In the genomic region with DNA sequence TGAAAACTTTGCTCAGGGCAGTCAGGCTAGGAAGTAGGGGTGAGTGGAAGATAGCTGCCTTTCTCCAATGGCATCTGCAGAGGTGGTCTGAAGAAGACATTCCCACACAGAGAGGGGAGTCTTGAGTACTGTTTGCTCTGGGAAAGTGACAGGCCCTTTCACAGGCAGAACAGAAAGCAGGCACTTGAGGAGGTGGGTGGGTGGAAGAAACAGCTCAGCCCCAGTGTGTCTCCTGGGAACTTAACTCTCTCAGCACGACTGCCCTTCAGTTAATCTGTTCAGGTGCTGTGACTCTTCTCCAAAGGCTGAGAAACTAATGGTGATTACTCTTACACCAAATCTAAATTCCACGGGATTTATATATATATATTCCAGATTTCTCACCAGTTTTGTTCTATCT, we compare ENCODE assay signal across 23 cellular contexts. TPM values are rescaled to one million over a fixed set of nuclear protein-coding genes. Genes with fewer than 3 reads are reported as not detected.
DNase-seq lines count a peak whose midpoint lies in the region; ATAC-seq and TF ChIP-seq lines count a peak whose summit lies in the region.
"Had no signal": no experiment of that assay in that cellular context is flagged by ENCODE, and none has a peak within 500 bp of the region (broad histone marks: within the 10 kb centered on the region; RNA-seq: fewer than 3 reads in every experiment).

No MANE protein-coding gene starts in this region.

- peak overlapping the region; percentile 4 for H3K27ac Mint-ChIP-seq in activated CD4-positive, alpha-beta T cell treated with anti-CD3 and anti-CD28 coated beads, Interleukin-2, amount 10 ng/mL, durations not matched to agents 24 days and 14 days
- H3K27ac Mint-ChIP-seq in memory B cell = peak overlapping the region; percentile 45
- H3K27ac Mint-ChIP-seq in activated T-helper 2 cell treated with anti-CD3 and anti-CD28 coated beads, Interferon-gamma antibody, Interleukin-2, Interleukin-4, amounts not matched to agents 10 μg/mL and 5 μg/mL and 100 μg/mL, durations not matched to agents 14 hours and 24 hours and 36 hours = no peak overlapping the region
- H3K27ac Mint-ChIP-seq: activated naive CD4-positive, alpha-beta T cell treated with anti-CD3 and anti-CD28 coated beads, Interleukin-2, amount 10 ng/mL, durations not matched to agents 7 days and 5 days; nephron had no signal

- TF ChIP-seq CTCF in GM10266 (IDR thresholded peaks at IDR 0.05; ENCODE audit: control insufficient read depth, insufficient read depth, low read depth, missing control alignments) = no peak

- intact Hi-C loops in activated CD4-positive, alpha-beta T cell treated with anti-CD3 and anti-CD28 coated beads, Interleukin-2, amount 10 ng/mL, durations not matched to agents 24 days and 14 days (cut with micrococcal nuclease) = no loop called here
- intact Hi-C loops in activated T-helper 2 cell treated with anti-CD3 and anti-CD28 coated beads, Interferon-gamma antibody, Interleukin-2, Interleukin-4, amounts not matched to agents 10 μg/mL and 5 μg/mL and 100 μg/mL, durations not matched to agents 14 hours and 24 hours and 36 hours (cut with micrococcal nuclease) = no loop called here

- peaks cover 6% of the 10 kb centered on the region for H3K4me1 Mint-ChIP-seq in activated CD4-positive, alpha-beta T cell treated with anti-CD3 and anti-CD28 coated beads, Interleukin-2, amount 10 ng/mL, durations not matched to agents 24 days and 14 days
- H3K4me1 Mint-ChIP-seq in memory B cell = peaks cover 5% of the 10 kb centered on the region
- H3K4me1 Mint-ChIP-seq in activated T-helper 2 cell treated with anti-CD3 and anti-CD28 coated beads, Interferon-gamma antibody, Interleukin-2, Interleukin-4, amounts not matched to agents 10 μg/mL and 5 μg/mL and 100 μg/mL, durations not matched to agents 14 hours and 24 hours and 36 hours (ENCODE audit: low read depth) = peaks cover 3% of the 10 kb centered on the region
- H3K4me1 Mint-ChIP-seq: stimulated activated effector memory CD8-positive, alpha-beta T cell treated with anti-CD3 and anti-CD28 coated beads, Interleukin-12 subunit alpha, Interleukin-12 subunit beta, amount 100 ng/mL, for 72 hours had no signal

- no peak overlapping the region for H3K4me3 Mint-ChIP-seq in activated CD4-positive, alpha-beta T cell treated with anti-CD3 and anti-CD28 coated beads, Interleukin-2, amount 10 ng/mL, durations not matched to agents 24 days and 14 days
- no peak overlapping the region for H3K4me3 Mint-ChIP-seq in memory B cell
- H3K4me3 Mint-ChIP-seq in activated T-helper 2 cell treated with anti-CD3 and anti-CD28 coated beads, Interferon-gamma antibody, Interleukin-2, Interleukin-4, amounts not matched to agents 10 μg/mL and 5 μg/mL and 100 μg/mL, durations not matched to agents 14 hours and 24 hours and 36 hours (ENCODE audit: low read depth) = no peak overlapping the region
- H3K4me3 Mint-ChIP-seq: activated naive CD4-positive, alpha-beta T cell treated with anti-CD3 and anti-CD28 coated beads, Interleukin-2, amount 10 ng/mL, durations not matched to agents 7 days and 5 days; nephron; stimulated activated effector memory CD8-positive, alpha-beta T cell treated with anti-CD3 and anti-CD28 coated beads, Interleukin-12 subunit alpha, Interleukin-12 subunit beta, amount 100 ng/mL, for 72 hours had no signal

- no peaks in the 10 kb centered on the region for H3K9me3 Mint-ChIP-seq in activated CD4-positive, alpha-beta T cell treated with anti-CD3 and anti-CD28 coated beads, Interleukin-2, amount 10 ng/mL, durations not matched to agents 24 days and 14 days
- H3K9me3 Mint-ChIP-seq in memory B cell = no peaks in the 10 kb centered on the region
- no peaks in the 10 kb centered on the region for H3K9me3 Mint-ChIP-seq in activated T-helper 2 cell treated with anti-CD3 and anti-CD28 coated beads, Interferon-gamma antibody, Interleukin-2, Interleukin-4, amounts not matched to agents 10 μg/mL and 5 μg/mL and 100 μg/mL, durations not matched to agents 14 hours and 24 hours and 36 hours
- H3K9me3 Mint-ChIP-seq: activated naive CD4-positive, alpha-beta T cell treated with anti-CD3 and anti-CD28 coated beads, Interleukin-2, amount 10 ng/mL, durations not matched to agents 7 days and 5 days; nephron; stimulated activated effector memory CD8-positive, alpha-beta T cell treated with anti-CD3 and anti-CD28 coated beads, Interleukin-12 subunit alpha, Interleukin-12 subunit beta, amount 100 ng/mL, for 72 hours had no signal

- ATAC-seq in HG03432 (IDR thresholded peaks at IDR 0.05; ENCODE audit: unreplicated experiment) (peak; percentile 57), memory B cell (ENCODE audit: low read depth) (no peak), GM19463 (IDR thresholded peaks at IDR 0.05; ENCODE audit: unreplicated experiment) (no peak)
- ATAC-seq: gastrocnemius medialis; stimulated activated effector memory CD8-positive, alpha-beta T cell treated with anti-CD3 and anti-CD28 coated beads, Interleukin-12 subunit alpha, Interleukin-12 subunit beta, amount 100 ng/mL, for 72 hours had no signal

- H3K27me3 Mint-ChIP-seq in activated CD4-positive, alpha-beta T cell treated with anti-CD3 and anti-CD28 coated beads, Interleukin-2, amount 10 ng/mL, durations not matched to agents 24 days and 14 days = no peaks in the 10 kb centered on the region
- H3K27me3 Mint-ChIP-seq in memory B cell = no peaks in the 10 kb centered on the region
- no peaks in the 10 kb centered on the region for H3K27me3 Mint-ChIP-seq in activated T-helper 2 cell treated with anti-CD3 and anti-CD28 coated beads, Interferon-gamma antibody, Interleukin-2, Interleukin-4, amounts not matched to agents 10 μg/mL and 5 μg/mL and 100 μg/mL, durations not matched to agents 14 hours and 24 hours and 36 hours (ENCODE audit: low read depth)
- H3K27me3 Mint-ChIP-seq: activated naive CD4-positive, alpha-beta T cell treated with anti-CD3 and anti-CD28 coated beads, Interleukin-2, amount 10 ng/mL, durations not matched to agents 7 days and 5 days had no signal

- no peak for DNase-seq in activated CD4-positive, alpha-beta T cell treated with anti-CD3 and anti-CD28 coated beads, Interleukin-2, amount 10 ng/mL, durations not matched to agents 24 days and 14 days
- DNase-seq in activated CD4-positive, alpha-beta T cell treated with anti-CD3 and anti-CD28 coated beads, Interleukin-2, amount 50 U/mL, for 48 hours = no peak
- DNase-seq in GM10266 (ENCODE audit: extremely low spot score) (peak; percentile 40), memory B cell (ENCODE audit: low spot score in 2 of 2) (no peak), HT-29 (ENCODE audit: low spot score) (no peak)
- no peak for DNase-seq in activated T-helper 2 cell treated with anti-CD3 and anti-CD28 coated beads, Interferon-gamma antibody, Interleukin-2, Interleukin-4, amounts not matched to agents 10 μg/mL and 5 μg/mL and 100 μg/mL, durations not matched to agents 14 hours and 24 hours and 36 hours (ENCODE audit: low spot score)
- DNase-seq: activated CD4-positive, alpha-beta T cell treated with anti-CD3 and anti-CD28 coated beads for 48 hours; activated naive CD4-positive, alpha-beta T cell treated with anti-CD3 and anti-CD28 coated beads, Interleukin-2, amount 10 ng/mL, durations not matched to agents 7 days and 5 days; amygdala; Calu3; DMS79 treated with DMSO at 0.1 percent for 48 hours; gastrocnemius medialis; GDM1; NCI-H1092; NCI-H1694; NCI-H2171; NCI-H82; ovary; T-helper 9 cell had no signal

- peaks cover 51% of the 10 kb centered on the region for H3K36me3 Mint-ChIP-seq in activated CD4-positive, alpha-beta T cell treated with anti-CD3 and anti-CD28 coated beads, Interleukin-2, amount 10 ng/mL, durations not matched to agents 24 days and 14 days (ENCODE audit: low read depth)
- peaks cover 12% of the 10 kb centered on the region for H3K36me3 Mint-ChIP-seq in memory B cell
- H3K36me3 Mint-ChIP-seq in activated T-helper 2 cell treated with anti-CD3 and anti-CD28 coated beads, Interferon-gamma antibody, Interleukin-2, Interleukin-4, amounts not matched to agents 10 μg/mL and 5 μg/mL and 100 μg/mL, durations not matched to agents 14 hours and 24 hours and 36 hours (ENCODE audit: low read depth) = peaks cover 65% of the 10 kb centered on the region

RNA-seq across cellular contexts. Expression of gene ENOPH1, which starts 28.3 kb away (rescaled TPM):
- total RNA-seq in activated CD4-positive, alpha-beta T cell treated with anti-CD3 and anti-CD28 coated beads, Interleukin-2, amount 10 ng/mL, durations not matched to agents 24 days and 14 days = 68.0 and 73.0 TPM in 2 replicates
- total RNA-seq in activated T-helper 2 cell treated with anti-CD3 and anti-CD28 coated beads, Interferon-gamma antibody, Interleukin-2, Interleukin-4, amounts not matched to agents 10 μg/mL and 5 μg/mL and 100 μg/mL, durations not matched to agents 14 hours and 24 hours and 36 hours = 64.5 and 65.9 TPM in 2 replicates
- 67.9 and 74.9 TPM in 2 replicates for total RNA-seq in HT-29 (2014; rRNA removed; shearing (Covaris generic))

RNA-seq across cellular contexts. Expression of gene HNRNPDL, which starts 28.5 kb away (rescaled TPM):
- 488 and 490 TPM in 2 replicates for total RNA-seq in activated CD4-positive, alpha-beta T cell treated with anti-CD3 and anti-CD28 coated beads, Interleukin-2, amount 10 ng/mL, durations not matched to agents 24 days and 14 days
- 470 and 486 TPM in 2 replicates for total RNA-seq in activated T-helper 2 cell treated with anti-CD3 and anti-CD28 coated beads, Interferon-gamma antibody, Interleukin-2, Interleukin-4, amounts not matched to agents 10 μg/mL and 5 μg/mL and 100 μg/mL, durations not matched to agents 14 hours and 24 hours and 36 hours
- total RNA-seq in HT-29 (2014; rRNA removed; shearing (Covaris generic)) = 127 and 143 TPM in 2 replicates
